ENCODE assay signal across 16 cellular contexts in genomic region chr2:167386694-167387093, GRCh38.
DNase-seq lines count a peak whose midpoint lies in the region; ATAC-seq, FAIRE-seq and TF ChIP-seq lines count a peak whose summit lies in the region.
"Had no signal": no experiment of that assay in that cellular context is flagged by ENCODE, and none has a peak within 500 bp of the region (broad histone marks: within the 10 kb centered on the region; RNA-seq: fewer than 3 reads in every experiment).

No MANE protein-coding gene starts in this region.

- no peak overlapping the region for H3K4me2 ChIP-seq in H1 (ENCODE audit: insufficient read depth in 1 of 2, low read depth in 2 of 2, low read length in 2 of 2)
- peak overlapping the region; percentile 57 for H3K4me2 ChIP-seq in neural progenitor cell
- H3K4me2 ChIP-seq: A549 had no signal

- no peak overlapping the region for H2BK12ac ChIP-seq in H1 (ENCODE audit: low read depth, low read length)

- H3K79me2 ChIP-seq in H1 (ENCODE audit: control insufficient read depth in 1 of 2, insufficient read depth in 2 of 2, low read length in 2 of 2) (peaks cover 0 to 89% of the 10 kb centered on the region in 2 experiments; a peak in 2 of 4 replicates), neural progenitor cell (ENCODE audit: low read depth) (no peaks in the 10 kb centered on the region)

- H3K4me3 Mint-ChIP-seq in neural progenitor cell = no peak overlapping the region
- H3K4me3 Mint-ChIP-seq: CD14-positive monocyte; CD8-positive, alpha-beta memory T cell had no signal

- peak; percentile 57 to 90 for TF ChIP-seq POLR2A in H1 (IDR thresholded peaks at IDR 0.05; ENCODE audit: control extremely low read depth in 1 of 2, low read depth in 2 of 2, low read length in 2 of 2)

- H4K20me1 ChIP-seq in H1 (replicated peaks in 1 of 2; ENCODE audit: control insufficient read depth in 1 of 2, insufficient read depth in 2 of 2, low read length in 2 of 2) (peaks cover 1 to 8% of the 10 kb centered on the region in 2 experiments), neural progenitor cell (ENCODE audit: low read depth) (no peaks in the 10 kb centered on the region)

- no peak for TF ChIP-seq EP300 in H1 (IDR thresholded peaks at IDR 0.05; ENCODE audit: borderline replicate concordance in 1 of 2, low read depth in 2 of 2, low read length in 2 of 2)

- no peak overlapping the region for H3K27ac Mint-ChIP-seq in neural progenitor cell
- H3K27ac Mint-ChIP-seq: CD14-positive monocyte; CD8-positive, alpha-beta memory T cell had no signal

- H2AFZ ChIP-seq in H1 (ENCODE audit: low read length) (no peak overlapping the region), neural progenitor cell (replicated peaks) (no peak overlapping the region)

- DNase-seq in NCI-H82 (lab: John Stamatoyannopoulos, UW) (peak; percentile 57), H1 (ENCODE audit: low read depth in 1 of 2, low spot score in 2 of 2) (no peak), neural progenitor cell (ENCODE audit: low spot score) (peak; percentile 28), MV-4-11 (lab: John Stamatoyannopoulos, UW) (no peak), NCI-H2171 treated with DMSO at 0.1 percent for 48 hours (lab: John Stamatoyannopoulos, UW) (no peak)
- DNase-seq: Caco-2; CD8-positive, alpha-beta memory T cell; DND-41; GDM1 had no signal

- H2BK20ac ChIP-seq in H1 (ENCODE audit: low read length) = no peak overlapping the region

- H3K23ac ChIP-seq in H1 (ENCODE audit: insufficient read length) = no peak overlapping the region

- H2BK120ac ChIP-seq in H1 (replicated peaks; ENCODE audit: low read depth, low read length) = no peak overlapping the region

- H3K36me3 Mint-ChIP-seq in neural progenitor cell = peaks cover 4% of the 10 kb centered on the region
- H3K36me3 Mint-ChIP-seq: CD14-positive monocyte; CD8-positive, alpha-beta memory T cell had no signal

- H3K9me3 ChIP-seq in HUES6 (ENCODE audit: control insufficient read depth, insufficient read depth, low read depth, low read length) = no peaks in the 10 kb centered on the region
- no peaks in the 10 kb centered on the region for H3K9me3 ChIP-seq in H1 (ENCODE audit: insufficient read depth in 2 of 2, low read depth in 1 of 2, low read length in 1 of 2)
- H3K9me3 ChIP-seq in neural progenitor cell (ENCODE audit: low read depth) = no peaks in the 10 kb centered on the region
- H3K9me3 ChIP-seq: A549, Caco-2 had no signal

- ATAC-seq in HG02981 (IDR thresholded peaks at IDR 0.05; ENCODE audit: unreplicated experiment) = no peak
- ATAC-seq in HG03378 (IDR thresholded peaks at IDR 0.05; ENCODE audit: unreplicated experiment) = no peak
- ATAC-seq: A549, K562 had no signal

- TF ChIP-seq CTCF in H1 (IDR thresholded peaks at IDR 0.05; ENCODE audit: control extremely low read depth in 1 of 3, insufficient read depth in 1 of 3, low read depth in 1 of 3, low read length in 3 of 3) (no peak), neural progenitor cell (IDR thresholded peaks at IDR 0.05) (no peak)

- H3K27me3 ChIP-seq in HUES6 (ENCODE audit: control insufficient read depth, insufficient read depth, low read length) (no peaks in the 10 kb centered on the region), H1 (replicated peaks in 1 of 4; ENCODE audit: control insufficient read depth in 3 of 4, extremely low read depth in 1 of 4, insufficient read depth in 3 of 4, low read length in 3 of 4) (no peaks in the 10 kb centered on the region), neural progenitor cell (no peaks in the 10 kb centered on the region)

- no peaks in the 10 kb centered on the region for H3K27me3 Mint-ChIP-seq in neural progenitor cell (ENCODE audit: insufficient read depth, low read depth)

- POLR2A ChIA-PET in H1 (lab: Charles Lee; ENCODE audit: partially characterized antibody) = interaction anchor here (1.1 to 1.6 kb wide), 2 partner anchors 18 to 732 kb away, joined by 3 to 6 read pairs; no protein-coding TSS in a partner anchor

- H3K9me3 Mint-ChIP-seq in neural progenitor cell = peaks cover 10% of the 10 kb centered on the region

- CTCF ChIA-PET in H1 (lab: Charles Lee; ENCODE audit: partially characterized antibody) = interaction anchor here (1.5 kb wide), 1 partner anchor 164 kb away, joined by 4 read pairs; no protein-coding TSS in a partner anchor

- H2BK5ac ChIP-seq in H1 (ENCODE audit: low read depth, low read length) = no peak overlapping the region

- no peak overlapping the region for H3K56ac ChIP-seq in H1 (replicated peaks; ENCODE audit: insufficient read length, low read depth, low read length)

- no peak overlapping the region for H4K8ac ChIP-seq in H1 (ENCODE audit: extremely low read depth, insufficient read depth, low read length)

- H3K27ac ChIP-seq in HUES6 (ENCODE audit: low read depth, low read length) (peak overlapping the region; percentile 54; the same call in 1 of the 2 replicates), H1 (ENCODE audit: low read depth, low read length) (no peak overlapping the region), neural progenitor cell (peak overlapping the region; percentile 47)
- H3K27ac ChIP-seq: A549 had no signal

- WGBS in H1 (ENCODE audit: extremely low coverage in 1 of 2, insufficient coverage in 1 of 2, insufficient read length in 1 of 2, insufficient replicate concordance in 2 of 2, low coverage in 1 of 2, low lambda C conversion rate in 2 of 2, missing lambda C conversion rate in 1 of 2), 2 experiments = 91% methylated on average over 4 of the region's 4 CpGs; no CpG with 5 or more reads in 1 of the 2 experiments

- H3K4ac ChIP-seq in H1 (replicated peaks; ENCODE audit: insufficient read length, low read depth, low read length) = no peak overlapping the region

- no peak overlapping the region for H2BK15ac ChIP-seq in H1 (ENCODE audit: low read length)

- no peak overlapping the region for H3K4me3 ChIP-seq in HUES6 (ENCODE audit: low read depth, low read length)
- no peak overlapping the region for H3K4me3 ChIP-seq in H1 (ENCODE audit: extremely low read depth in 1 of 4, insufficient read depth in 2 of 4, low read depth in 3 of 4, low read length in 4 of 4)
- no peak overlapping the region for H3K4me3 ChIP-seq in neural progenitor cell
- H3K4me3 ChIP-seq: A549, K562 had no signal

- H3K4me1 ChIP-seq in HUES6 (ENCODE audit: control insufficient read depth, insufficient read depth, low read length) = peaks cover 48% of the 10 kb centered on the region
- H3K4me1 ChIP-seq in H1 (replicated peaks in 1 of 4; ENCODE audit: control insufficient read depth in 3 of 4, insufficient read depth in 4 of 4, low read length in 3 of 4) = peaks cover 4 to 25% (median 13%) of the 10 kb centered on the region in 4 experiments; a peak in 6 of 7 replicates
- H3K4me1 ChIP-seq in neural progenitor cell = peaks cover 59% of the 10 kb centered on the region
- H3K4me1 ChIP-seq: A549, Caco-2 had no signal

- no peaks in the 10 kb centered on the region for H3K36me3 ChIP-seq in HUES6 (ENCODE audit: control insufficient read depth, insufficient read depth, low read length)
- no peaks in the 10 kb centered on the region for H3K36me3 ChIP-seq in H1 (ENCODE audit: control insufficient read depth in 2 of 4, insufficient read depth in 4 of 4, low read length in 3 of 4)
- H3K36me3 ChIP-seq in neural progenitor cell = no peaks in the 10 kb centered on the region

- H3K9ac ChIP-seq in HUES6 (ENCODE audit: low read length) (peak overlapping the region; percentile 29), H1 (replicated peaks in 1 of 4; ENCODE audit: extremely low read depth in 1 of 4, low read depth in 3 of 4, low read length in 3 of 4) (no peak overlapping the region), neural progenitor cell (no peak overlapping the region)

- no peak overlapping the region for H3K14ac ChIP-seq in H1 (ENCODE audit: insufficient read length)

- no peak overlapping the region for H4K5ac ChIP-seq in H1 (ENCODE audit: insufficient read length, low read depth, low read length)

- peak; percentile 62 for FAIRE-seq in H1 (lab: Jason Lieb, UNC)
- FAIRE-seq: A549, H54, K562 had no signal

- H4K91ac ChIP-seq in H1 (replicated peaks; ENCODE audit: insufficient read length, low read length) = no peak overlapping the region

- no peaks in the 10 kb centered on the region for H3K23me2 ChIP-seq in H1 (ENCODE audit: low read depth, low read length)

- peaks cover 3% of the 10 kb centered on the region; the same call in 1 of the 2 replicates for H3K79me1 ChIP-seq in H1 (ENCODE audit: low read depth, low read length)

- no peak overlapping the region for H2AK5ac ChIP-seq in H1 (ENCODE audit: low read depth, low read length)

- no peak for TF ChIP-seq RAD21 in H1 (IDR thresholded peaks at IDR 0.05 in 1 of 2, conservative IDR thresholded peaks at IDR 0.05 in 1 of 2; ENCODE audit: low read depth in 2 of 2, low read length in 2 of 2)

- H3K18ac ChIP-seq in H1 (ENCODE audit: extremely low read depth, low read length) = no peak overlapping the region

- H3K4me1 Mint-ChIP-seq in neural progenitor cell = peaks cover 20% of the 10 kb centered on the region
- H3K4me1 Mint-ChIP-seq: CD14-positive monocyte; CD8-positive, alpha-beta memory T cell had no signal

- H3F3A ChIP-seq in neural progenitor cell (ENCODE audit: low read depth) = peaks cover 46% of the 10 kb centered on the region

TF ChIP-seq in H1, 55 proteins besides CTCF, POLR2A, EP300 and RAD21 (continues in another document):
- TF ChIP-seq TBP (IDR thresholded peaks at IDR 0.05; ENCODE audit: low read depth, low read length) = peak; percentile 86
- no peak for TF ChIP-seq HDAC6 (IDR thresholded peaks at IDR 0.05; ENCODE audit: low read depth, low read length)

Comparison
In these comparisons a context has a peak if more than half of its experiments do, and no peak if none do; other contexts are left out.
1. DNase-seq: peak in NCI-H82 (single experiment) and neural progenitor cell (single experiment); none in H1 (0 of 2), MV-4-11 (single experiment) and NCI-H2171 treated with DMSO at 0.1 percent for 48 hours (single experiment).